Comparison of ENCODE assay signal across 8 cellular contexts in genomic region chr10:5811387-5811821, GRCh38. TPM values are rescaled to one million over a fixed set of nuclear protein-coding genes. Genes with fewer than 3 reads are reported as not detected.
DNase-seq lines count a peak whose midpoint lies in the region; ATAC-seq, FAIRE-seq and TF ChIP-seq lines count a peak whose summit lies in the region.

No MANE protein-coding gene starts in this region.

- peak overlapping the region; percentile 84 for H3K4me3 Mint-ChIP-seq in activated naive CD4-positive, alpha-beta T cell treated with anti-CD3 and anti-CD28 coated beads for 36 hours

- H4K20me1 ChIP-seq in osteoblast (ENCODE audit: insufficient read depth, low read length): peaks cover 57% of the 10 kb centered on the region

- peaks cover 69% of the 10 kb centered on the region for H3K4me1 Mint-ChIP-seq in activated naive CD4-positive, alpha-beta T cell treated with anti-CD3 and anti-CD28 coated beads for 36 hours (ENCODE audit: low read depth)

- peaks cover 76% of the 10 kb centered on the region for H3K79me2 ChIP-seq in osteoblast (ENCODE audit: insufficient read depth, low read length)

- no peaks in the 10 kb centered on the region for H3K9me3 ChIP-seq in osteoblast (ENCODE audit: low read depth, low read length)

- no peaks in the 10 kb centered on the region for H3K27me3 ChIP-seq in osteoblast (ENCODE audit: insufficient read depth, low read length)

- no peak for DNase-seq in activated naive CD4-positive, alpha-beta T cell treated with anti-CD3 and anti-CD28 coated beads for 36 hours
- no peak for DNase-seq in activated naive CD4-positive, alpha-beta T cell (lab: John Stamatoyannopoulos, UW)
- DNase-seq in RPMI8226 (peak; percentile 31), epithelial cell of esophagus (ENCODE audit: low read depth) (peak; percentile 58), osteoblast (ENCODE audit: insufficient read length, low spot score, missing footprints) (peak; percentile 96), AML-193 (lab: John Stamatoyannopoulos, UW) (no peak), GM19239 (ENCODE audit: insufficient read length, low spot score) (no peak)

- ATAC-seq in GM18505 (IDR thresholded peaks at IDR 0.05; ENCODE audit: unreplicated experiment): no peak

- H3K27ac ChIP-seq in osteoblast (ENCODE audit: low read depth, low read length): peak overlapping the region; percentile 88

- H3K9me3 Mint-ChIP-seq in activated naive CD4-positive, alpha-beta T cell treated with anti-CD3 and anti-CD28 coated beads for 36 hours: no peaks in the 10 kb centered on the region

- H3K36me3 Mint-ChIP-seq in activated naive CD4-positive, alpha-beta T cell treated with anti-CD3 and anti-CD28 coated beads for 36 hours (ENCODE audit: low read depth): peaks cover 19% of the 10 kb centered on the region

- FAIRE-seq in GM19239 (lab: Jason Lieb, UNC): no peak

- intact Hi-C loops in activated naive CD4-positive, alpha-beta T cell treated with anti-CD3 and anti-CD28 coated beads for 36 hours (cut with micrococcal nuclease): loop anchor here (5.0 to 10.0 kb wide), 3 partner anchors 34 to 984 kb away; partner anchors contain the start of gene AKR1E2

- TF ChIP-seq POLR2A in GM18505 (IDR thresholded peaks at IDR 0.05; ENCODE audit: borderline replicate concordance, extremely low read depth, insufficient read depth, insufficient read length): no peak

- H3K4me2 ChIP-seq in osteoblast (ENCODE audit: insufficient read depth, low read length): peak overlapping the region; percentile 90

- CTCF ChIA-PET in activated naive CD4-positive, alpha-beta T cell treated with anti-CD3 and anti-CD28 coated beads for 36 hours (lab: Charles Lee): interaction anchor here (0.6 to 1.5 kb wide), 3 partner anchors 28 to 65 kb away, joined by 3 to 5 read pairs (median 4); no protein-coding TSS in a partner anchor

- TF ChIP-seq CTCF in epithelial cell of esophagus (IDR thresholded peaks at IDR 0.05; ENCODE audit: insufficient read depth, low read depth, low read length, missing control alignments) (no peak), osteoblast (IDR thresholded peaks at IDR 0.05; ENCODE audit: extremely low read depth, low read depth, low read length) (no peak)

- H3K27ac Mint-ChIP-seq in activated naive CD4-positive, alpha-beta T cell treated with anti-CD3 and anti-CD28 coated beads for 36 hours: peak overlapping the region; percentile 21

- H2AFZ ChIP-seq in osteoblast (ENCODE audit: low read length): no peak overlapping the region

- no peaks in the 10 kb centered on the region for H3K36me3 ChIP-seq in osteoblast (ENCODE audit: insufficient read depth, low read length)

- H3K27me3 Mint-ChIP-seq in activated naive CD4-positive, alpha-beta T cell treated with anti-CD3 and anti-CD28 coated beads for 36 hours (ENCODE audit: low read depth): no peaks in the 10 kb centered on the region

- H3K4me3 ChIP-seq in epithelial cell of esophagus (ENCODE audit: low read length) (peak overlapping the region; percentile 83), osteoblast (ENCODE audit: insufficient read depth, low read length) (peak overlapping the region; percentile 98)

- H3K4me1 ChIP-seq in osteoblast (ENCODE audit: insufficient read depth, low read length): peaks cover 37% of the 10 kb centered on the region

RNA-seq across cellular contexts. Expression of gene GDI2, which starts 1.8 kb away (rescaled TPM):
- total RNA-seq in activated naive CD4-positive, alpha-beta T cell treated with anti-CD3 and anti-CD28 coated beads for 36 hours: 100 to 1,000 TPM; 277 to 288 TPM
- total RNA-seq in osteoblast: 684 and 730 TPM in 2 replicates

Comparison
In these comparisons a context has a peak if more than half of its experiments do, and no peak if none do; other contexts are left out.
1. DNase-seq: peak in RPMI8226 (single experiment), epithelial cell of esophagus (single experiment) and osteoblast (single experiment); none in activated naive CD4-positive, alpha-beta T cell treated with anti-CD3 and anti-CD28 coated beads for 36 hours (single experiment), activated naive CD4-positive, alpha-beta T cell (0 of 4), AML-193 (0 of 2) and GM19239 (single experiment).